ENCODE assay signal across 10 cellular contexts in genomic region chr7:128939861-128940410, GRCh38. TPM values are rescaled to one million over a fixed set of nuclear protein-coding genes. Genes with fewer than 3 reads are reported as not detected.
A peak's percentile ranks its signal among the peaks of the same experiment; 100 is the strongest.
DNase-seq lines count a peak whose midpoint lies in the region; ATAC-seq, FAIRE-seq and TF ChIP-seq lines count a peak whose summit lies in the region.
"Had no signal": no experiment of that assay in that cellular context is flagged by ENCODE, and none has a peak within 500 bp of the region (broad histone marks: within the 10 kb centered on the region; RNA-seq: fewer than 3 reads in every experiment).

No MANE protein-coding gene starts in this region.

- H3K9me3 Mint-ChIP-seq in activated T-cell treated with anti-CD3 and anti-CD28 coated beads, Interleukin-2, amount 50 U/mL, for 72 hours: no peaks in the 10 kb centered on the region
- H3K9me3 Mint-ChIP-seq in astrocyte (ENCODE audit: unreplicated experiment): no peaks in the 10 kb centered on the region

- H3K79me2 ChIP-seq in astrocyte (ENCODE audit: insufficient read depth, low read length) (no peaks in the 10 kb centered on the region), smooth muscle cell (ENCODE audit: low read depth) (no peaks in the 10 kb centered on the region)

- H3K4me2 ChIP-seq in astrocyte (ENCODE audit: low read length): no peak overlapping the region
- no peak overlapping the region for H3K4me2 ChIP-seq in smooth muscle cell

- TF ChIP-seq EP300 in tibial nerve (IDR thresholded peaks at IDR 0.05): no peak

- H3K36me3 Mint-ChIP-seq in activated T-cell treated with anti-CD3 and anti-CD28 coated beads, Interleukin-2, amount 50 U/mL, for 72 hours (ENCODE audit: insufficient read depth in 2 of 2): peaks cover 2 to 3% of the 10 kb centered on the region in 2 donors
- no peaks in the 10 kb centered on the region for H3K36me3 Mint-ChIP-seq in astrocyte (ENCODE audit: low read depth, unreplicated experiment)

- peaks cover 39% of the 10 kb centered on the region for H3K4me1 Mint-ChIP-seq in activated T-cell treated with anti-CD3 and anti-CD28 coated beads, Interleukin-2, amount 50 U/mL, for 72 hours (ENCODE audit: low read depth)
- peaks cover 2% of the 10 kb centered on the region for H3K4me1 Mint-ChIP-seq in astrocyte (ENCODE audit: low read depth, unreplicated experiment)

- H3K9me3 ChIP-seq in astrocyte (ENCODE audit: insufficient read depth, low read depth, low read length) (no peaks in the 10 kb centered on the region), tibial nerve (no peaks in the 10 kb centered on the region), smooth muscle cell (replicated peaks; ENCODE audit: low read depth) (no peaks in the 10 kb centered on the region)

- H4K20me1 ChIP-seq in astrocyte (ENCODE audit: insufficient read depth, low read length) (no peaks in the 10 kb centered on the region), smooth muscle cell (ENCODE audit: low read depth) (no peaks in the 10 kb centered on the region)

- DNase-seq in activated T-cell treated with anti-CD3 and anti-CD28 coated beads, Interleukin-2, amount 50 U/mL, for 72 hours: no peak
- DNase-seq in activated T-cell treated with anti-CD3 and anti-CD28 coated beads, Interleukin-2, amount 50 U/mL, for 48 hours: no peak
- DNase-seq in astrocyte (ENCODE audit: low read depth) (no peak), tibial nerve (ENCODE audit: low spot score in 2 of 2) (no peak), smooth muscle cell (lab: John Stamatoyannopoulos, UW; ENCODE audit: unreplicated experiment) (no peak)
- no peak for DNase-seq in activated CD4-positive, alpha-beta T cell treated with anti-CD3 and anti-CD28 coated beads, Interleukin-2, amount 50 U/mL, for 4 hours
- DNase-seq: foreskin melanocyte had no signal

- H3K36me3 ChIP-seq in astrocyte (ENCODE audit: insufficient read depth, low read length) (no peaks in the 10 kb centered on the region), tibial nerve (no peaks in the 10 kb centered on the region), smooth muscle cell (ENCODE audit: low read depth) (no peaks in the 10 kb centered on the region)

- no peak for TF ChIP-seq CTCF in astrocyte (IDR thresholded peaks at IDR 0.05; ENCODE audit: insufficient read depth, low read depth, low read length)
- TF ChIP-seq CTCF in tibial nerve (IDR thresholded peaks at IDR 0.05): no peak
- TF ChIP-seq CTCF in smooth muscle cell (IDR thresholded peaks at IDR 0.05; ENCODE audit: borderline replicate concordance, insufficient read depth, poor library complexity, severe bottlenecking): no peak

- H3K27me3 ChIP-seq in astrocyte (ENCODE audit: insufficient read depth, low read length) (peaks cover 39% of the 10 kb centered on the region), tibial nerve (peaks cover 0 to 29% of the 10 kb centered on the region in 2 donors), smooth muscle cell (ENCODE audit: low read depth) (peaks cover 65% of the 10 kb centered on the region)

- no peak for FAIRE-seq in astrocyte (lab: Jason Lieb, UNC)

- no peaks in the 10 kb centered on the region for H3K4me1 ChIP-seq in astrocyte (ENCODE audit: insufficient read depth, low read length)
- H3K4me1 ChIP-seq in tibial nerve: peaks cover 0 to 22% (median 9%) of the 10 kb centered on the region in 4 donors
- H3K4me1 ChIP-seq in smooth muscle cell (ENCODE audit: low read depth): no peaks in the 10 kb centered on the region

- H2AFZ ChIP-seq in astrocyte (ENCODE audit: low read depth, low read length) (no peak overlapping the region), smooth muscle cell (ENCODE audit: low read depth) (no peak overlapping the region)

- H3K4me3 Mint-ChIP-seq in activated T-cell treated with anti-CD3 and anti-CD28 coated beads, Interleukin-2, amount 50 U/mL, for 72 hours: peak overlapping the region; percentile 79 to 85
- H3K4me3 Mint-ChIP-seq in astrocyte (ENCODE audit: unreplicated experiment): peak overlapping the region; percentile 40

- peaks cover 26% of the 10 kb centered on the region for H3K27me3 Mint-ChIP-seq in activated T-cell treated with anti-CD3 and anti-CD28 coated beads, Interleukin-2, amount 50 U/mL, for 72 hours (ENCODE audit: low read depth)
- peaks cover 50% of the 10 kb centered on the region for H3K27me3 Mint-ChIP-seq in astrocyte (ENCODE audit: low read depth, unreplicated experiment)

- H3K4me3 ChIP-seq in astrocyte (ENCODE audit: insufficient read depth, low read depth, low read length) (no peak overlapping the region), tibial nerve (peak overlapping the region in 3 of 4 donors; percentile 3 to 60 (median 12)), smooth muscle cell (no peak overlapping the region)

- H3F3A ChIP-seq in smooth muscle cell (ENCODE audit: low read depth): no peaks in the 10 kb centered on the region

- H3K27ac Mint-ChIP-seq in activated T-cell treated with anti-CD3 and anti-CD28 coated beads, Interleukin-2, amount 50 U/mL, for 72 hours: no peak overlapping the region
- H3K27ac Mint-ChIP-seq in astrocyte (ENCODE audit: unreplicated experiment): no peak overlapping the region

- H3K9ac ChIP-seq in astrocyte (ENCODE audit: low read length) (no peak overlapping the region), smooth muscle cell (ENCODE audit: low read depth) (no peak overlapping the region)

- TF ChIP-seq POLR2A in tibial nerve (IDR thresholded peaks at IDR 0.05): no peak

- WGBS in tibial nerve, 2 donors: 61 to 64% methylated on average over 17 of the region's 18 CpGs
- 80% methylated on average over 18 of the region's 18 CpGs for WGBS in smooth muscle cell (ENCODE audit: low lambda C conversion rate)

- no peak for ATAC-seq in activated T-cell treated with anti-CD3 and anti-CD28 coated beads, Interleukin-2, amount 50 U/mL, for 72 hours (replicated peaks in 1 of 2)
- ATAC-seq in HG03097 (IDR thresholded peaks at IDR 0.05; ENCODE audit: low FRiP score, unreplicated experiment) (peak; percentile 6), GM18520 (IDR thresholded peaks at IDR 0.05; ENCODE audit: unreplicated experiment) (no peak)

- no peak overlapping the region for H3K27ac ChIP-seq in astrocyte (ENCODE audit: low read depth, low read length)
- H3K27ac ChIP-seq in tibial nerve: peak overlapping the region in 2 of 4 donors; percentile 2 to 40
- H3K27ac ChIP-seq in smooth muscle cell (ENCODE audit: low read depth): no peak overlapping the region
- H3K27ac ChIP-seq: C4-2B had no signal

RNA-seq across cellular contexts. Expression of gene IRF5, which starts 2.2 kb away (rescaled TPM):
- 10 to 100 TPM; 23.1 to 30.3 TPM for total RNA-seq in activated T-cell treated with anti-CD3 and anti-CD28 coated beads, Interleukin-2, amount 50 U/mL, for 72 hours
- 0.36 TPM in 1 of 2 replicates, not detected in the other for total RNA-seq in astrocyte
- total RNA-seq in tibial nerve: 10 to 100 TPM in 3 of 4 donors, 1 to 10 TPM in 1; 7.8 to 28.8 (median 15.0) TPM
- 0.76 and 1.2 TPM in 2 replicates for total RNA-seq in smooth muscle cell
- 0.35 TPM in 1 of 2 replicates, not detected in the other for polyA plus RNA-seq in smooth muscle cell

RNA-seq across cellular contexts. Expression of gene KCP, which starts 29.4 kb away (rescaled TPM):
- under 1 TPM in 1 of 2 donors, not detected in 1; 0.21 TPM for total RNA-seq in activated T-cell treated with anti-CD3 and anti-CD28 coated beads, Interleukin-2, amount 50 U/mL, for 72 hours
- total RNA-seq in astrocyte (0.20 and 0.41 TPM in 2 replicates), tibial nerve (under 1 TPM; 0.21 to 0.90 (median 0.40) TPM), smooth muscle cell (0.99 and 3.1 TPM in 2 replicates)
- 4.5 and 6.2 TPM in 2 replicates for polyA plus RNA-seq in smooth muscle cell

Comparison
In these comparisons a context has a peak if more than half of its experiments do, and no peak if none do; other contexts are left out.
1. H3K4me3 ChIP-seq: peak in tibial nerve (3 of 4); none in astrocyte (single experiment) and smooth muscle cell (single experiment).